ENCODE assay signal across 1 cellular context in the genomic region with DNA sequence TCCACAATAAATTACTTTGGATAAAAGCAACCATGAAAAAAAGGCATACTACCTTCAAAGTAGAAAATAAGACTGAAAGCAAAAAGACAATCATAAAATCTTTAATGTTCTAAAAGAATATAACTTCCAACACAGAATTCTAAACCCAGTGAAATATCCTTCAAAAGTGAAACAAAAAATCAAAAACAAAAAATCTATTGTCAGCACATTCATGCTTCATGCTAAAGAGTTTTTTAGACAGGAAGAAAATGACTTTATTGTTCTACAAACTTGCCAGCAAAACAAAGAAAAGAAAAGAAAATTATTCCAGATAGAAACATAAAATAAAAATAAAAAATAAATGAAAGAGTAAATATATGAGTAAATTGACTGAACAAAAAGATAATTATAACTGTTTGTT.
TF ChIP-seq lines count a peak whose summit lies in the region.

No MANE protein-coding gene starts in this region.

TF ChIP-seq in K562, 482 proteins besides CTCF, POLR2A, EP300 and RAD21 (continued from another document):
- no peak for TF ChIP-seq EGR1 (conservative IDR thresholded peaks at IDR 0.05)
- TF ChIP-seq, protein P1, sequence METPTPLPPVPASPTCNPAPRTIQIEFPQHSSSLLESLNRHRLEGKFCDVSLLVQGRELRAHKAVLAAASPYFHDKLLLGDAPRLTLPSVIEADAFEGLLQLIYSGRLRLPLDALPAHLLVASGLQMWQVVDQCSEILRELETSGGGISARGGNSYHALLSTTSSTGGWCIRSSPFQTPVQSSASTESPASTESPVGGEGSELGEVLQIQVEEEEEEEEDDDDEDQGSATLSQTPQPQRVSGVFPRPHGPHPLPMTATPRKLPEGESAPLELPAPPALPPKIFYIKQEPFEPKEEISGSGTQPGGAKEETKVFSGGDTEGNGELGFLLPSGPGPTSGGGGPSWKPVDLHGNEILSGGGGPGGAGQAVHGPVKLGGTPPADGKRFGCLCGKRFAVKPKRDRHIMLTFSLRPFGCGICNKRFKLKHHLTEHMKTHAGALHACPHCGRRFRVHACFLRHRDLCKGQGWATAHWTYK (CRISPR knock-in tag; IDR thresholded peaks at IDR 0.05), result no peak
- peak; percentile 81 for TF ChIP-seq ZNF316 (IDR thresholded peaks at IDR 0.05)
- TF ChIP-seq C11orf30 (IDR thresholded peaks at IDR 0.05; ENCODE audit: low read depth), result peak; percentile 53; the same call in 1 of the 2 replicates
- no peak for TF ChIP-seq DIDO1 (tag; IDR thresholded peaks at IDR 0.05; ENCODE audit: low read depth)
- no peak for TF ChIP-seq ZZZ3 (IDR thresholded peaks at IDR 0.05)
